ENCODE assay signal across 19 cellular contexts in the genomic region with DNA sequence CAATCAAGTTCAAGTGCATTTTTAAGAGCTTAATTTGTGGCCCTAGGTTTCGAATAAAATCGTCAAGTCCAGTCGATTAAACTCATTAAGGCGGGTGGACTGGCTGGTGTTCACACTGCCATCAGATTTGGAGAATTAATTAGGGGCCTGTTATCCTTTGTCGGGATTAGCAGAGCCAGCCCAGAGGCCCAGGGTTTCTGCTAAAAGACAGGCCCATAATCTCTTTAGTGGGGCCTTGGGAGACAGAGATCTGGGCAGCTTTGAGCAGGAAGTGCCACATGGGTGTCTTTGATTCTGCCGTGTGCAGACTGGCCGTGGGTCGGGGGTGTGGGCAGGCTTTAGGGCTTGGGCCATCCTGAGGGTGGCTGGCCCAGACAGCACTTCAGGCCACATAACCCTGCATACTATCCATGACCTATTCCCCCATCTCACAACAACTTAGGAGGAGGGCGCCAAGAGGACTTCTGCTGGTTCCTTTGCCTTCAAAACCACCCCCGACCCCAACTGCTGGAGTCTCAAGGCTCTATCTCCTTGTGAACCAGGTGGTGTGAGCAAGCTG.
"Had no signal": no experiment of that assay in that cellular context is flagged by ENCODE, and none has a peak within 500 bp of the region (broad histone marks: within the 10 kb centered on the region; RNA-seq: fewer than 3 reads in every experiment).

No MANE protein-coding gene starts in this region.

- H3K4me3 Mint-ChIP-seq: activated B cell treated with CpG ODN at 0.5 μM for 24 hours; activated CD4-positive, alpha-beta memory T cell treated with anti-CD3 and anti-CD28 coated beads, Interleukin-2, amount 10 ng/mL, durations not matched to agents 7 days and 5 days; activated CD4-positive, alpha-beta T cell treated with anti-CD3 and anti-CD28 coated beads, Interleukin-2, amount 10 ng/mL, durations not matched to agents 24 days and 14 days; activated naive CD8-positive, alpha-beta T cell treated with anti-CD3 and anti-CD28 coated beads, Interleukin-2, amount 50 U/mL, for 24 hours; activated T-cell treated with anti-CD3 and anti-CD28 coated beads, Interleukin-2, amount 50 U/mL, for 72 hours; naive B cell; T-helper 1 cell treated with Interleukin-12 subunit alpha and Interleukin-12 subunit beta and Interleukin-4 antibody, amounts not matched to agents 30 μg/mL and 1 μg/mL, for 36 hours; type B pancreatic cell had no signal

- H3K36me3 Mint-ChIP-seq: naive B cell, type B pancreatic cell had no signal

- ATAC-seq: activated naive CD8-positive, alpha-beta T cell treated with anti-CD3 and anti-CD28 coated beads, Interleukin-2, amount 50 U/mL, for 24 hours; activated T-cell treated with anti-CD3 and anti-CD28 coated beads, Interleukin-2, amount 50 U/mL, for 72 hours; pancreas had no signal

- H3K27ac ChIP-seq: epithelial cell of prostate, pancreas, thoracic aorta had no signal

- DNase-seq: activated B cell treated with CpG ODN at 0.5 μM for 24 hours; activated CD4-positive, alpha-beta memory T cell treated with anti-CD3 and anti-CD28 coated beads, Interleukin-2, amount 10 ng/mL, durations not matched to agents 7 days and 5 days; activated CD4-positive, alpha-beta T cell treated with anti-CD3 and anti-CD28 coated beads, Interleukin-2, amount 10 ng/mL, durations not matched to agents 24 days and 14 days; activated gamma-delta T cell; activated naive CD4-positive, alpha-beta T cell treated with anti-CD3 and anti-CD28 coated beads, Interleukin-2, amount 50 U/mL, for 16 hours; activated naive CD8-positive, alpha-beta T cell treated with anti-CD3 and anti-CD28 coated beads, Interleukin-2, amount 50 U/mL, for 24 hours; activated T-cell treated with anti-CD3 and anti-CD28 coated beads, Interleukin-2, amount 50 U/mL, for 72 hours; cortex of kidney; kidney; naive B cell; stimulated activated CD4-positive, alpha-beta T cell treated with anti-CD3 and anti-CD28 coated beads, Interleukin-4, amount 100 ng/mL, for 1 hour; stimulated activated naive CD4-positive, alpha-beta T cell; T1000 had no signal

- H3K36me3 ChIP-seq: pancreas, thoracic aorta had no signal

- H3K4me3 ChIP-seq: lung, pancreas, thoracic aorta had no signal

- H3K27me3 Mint-ChIP-seq: activated CD4-positive, alpha-beta T cell treated with anti-CD3 and anti-CD28 coated beads, Interleukin-2, amount 10 ng/mL, durations not matched to agents 24 days and 14 days; activated naive CD8-positive, alpha-beta T cell treated with anti-CD3 and anti-CD28 coated beads, Interleukin-2, amount 50 U/mL, for 24 hours; type B pancreatic cell had no signal

- H3K27me3 ChIP-seq: pancreas had no signal

- H3K27ac Mint-ChIP-seq: activated B cell treated with CpG ODN at 0.5 μM for 24 hours; activated CD4-positive, alpha-beta memory T cell treated with anti-CD3 and anti-CD28 coated beads, Interleukin-2, amount 10 ng/mL, durations not matched to agents 7 days and 5 days; activated CD4-positive, alpha-beta T cell treated with anti-CD3 and anti-CD28 coated beads, Interleukin-2, amount 10 ng/mL, durations not matched to agents 24 days and 14 days; activated naive CD8-positive, alpha-beta T cell treated with anti-CD3 and anti-CD28 coated beads, Interleukin-2, amount 50 U/mL, for 24 hours; activated T-cell treated with anti-CD3 and anti-CD28 coated beads, Interleukin-2, amount 50 U/mL, for 72 hours; T-helper 1 cell treated with Interleukin-12 subunit alpha and Interleukin-12 subunit beta and Interleukin-4 antibody, amounts not matched to agents 30 μg/mL and 1 μg/mL, for 36 hours; type B pancreatic cell had no signal

- H3K4me1 Mint-ChIP-seq: activated naive CD8-positive, alpha-beta T cell treated with anti-CD3 and anti-CD28 coated beads, Interleukin-2, amount 50 U/mL, for 24 hours had no signal

- H3K4me1 ChIP-seq: pancreas had no signal

- H3K9me3 Mint-ChIP-seq: activated CD4-positive, alpha-beta memory T cell treated with anti-CD3 and anti-CD28 coated beads, Interleukin-2, amount 10 ng/mL, durations not matched to agents 7 days and 5 days; activated CD4-positive, alpha-beta T cell treated with anti-CD3 and anti-CD28 coated beads, Interleukin-2, amount 10 ng/mL, durations not matched to agents 24 days and 14 days; activated naive CD8-positive, alpha-beta T cell treated with anti-CD3 and anti-CD28 coated beads, Interleukin-2, amount 50 U/mL, for 24 hours; activated T-cell treated with anti-CD3 and anti-CD28 coated beads, Interleukin-2, amount 50 U/mL, for 72 hours; T-helper 1 cell treated with Interleukin-12 subunit alpha and Interleukin-12 subunit beta and Interleukin-4 antibody, amounts not matched to agents 30 μg/mL and 1 μg/mL, for 36 hours had no signal

- H3K9me3 ChIP-seq: pancreas, thoracic aorta had no signal
